8 cellular contexts compared by ENCODE assay signal in genomic region chr14:22852940-22853767, GRCh38. TPM values are rescaled to one million over a fixed set of nuclear protein-coding genes. Genes with fewer than 3 reads are reported as not detected.
DNase-seq lines count a peak whose midpoint lies in the region; ATAC-seq lines count a peak whose summit lies in the region.

No MANE protein-coding gene starts in this region.

- DNase-seq in NCI-H345 treated with DMSO at 0.1 percent for 48 hours (lab: John Stamatoyannopoulos, UW; ENCODE audit: unreplicated experiment) (peak; percentile 38), cerebellum (ENCODE audit: low spot score) (peak; percentile 40), kidney tubule cell (ENCODE audit: low spot score) (peak; percentile 85)
- DNase-seq in activated CD4-positive, alpha-beta T cell treated with anti-CD3 and anti-CD28 coated beads for 24 hours (ENCODE audit: low read depth in 2 of 2): peak; percentile 93 to 97
- peak; percentile 94 for DNase-seq in stimulated activated CD4-positive, alpha-beta T cell treated with anti-CD3 and anti-CD28 coated beads, Interleukin-15, amount 100 ng/mL, for 24 hours

- ATAC-seq in GM18498 (IDR thresholded peaks at IDR 0.05; ENCODE audit: unreplicated experiment) (peak; percentile 71), HG03025 (IDR thresholded peaks at IDR 0.05; ENCODE audit: low FRiP score, unreplicated experiment) (peak; percentile 55), HG03139 (IDR thresholded peaks at IDR 0.05; ENCODE audit: unreplicated experiment) (no peak)

RNA-seq across cellular contexts. Expression of gene MMP14, which starts 16.8 kb away (rescaled TPM):
- 17.6 TPM for total RNA-seq in cerebellum

RNA-seq across cellular contexts. Expression of gene LRP10, which starts 18.4 kb away (rescaled TPM):
- 7.8 TPM for total RNA-seq in cerebellum

RNA-seq across cellular contexts. Expression of gene MRPL52, which starts 23.5 kb away (rescaled TPM):
- total RNA-seq in cerebellum: 25.8 TPM

RNA-seq across cellular contexts. Expression of gene REM2, which starts 29.9 kb away (rescaled TPM):
- 4.0 TPM for total RNA-seq in cerebellum

RNA-seq across cellular contexts. Expression of gene SLC7A7, which starts 37.9 kb away (rescaled TPM):
- total RNA-seq in cerebellum: 2.2 TPM

Comparison
In these comparisons a context has a peak if more than half of its experiments do, and no peak if none do; other contexts are left out.
1. DNase-seq: peak in every context shown above with its lines; median percentile 95 in activated CD4-positive, alpha-beta T cell treated with anti-CD3 and anti-CD28 coated beads for 24 hours; 94 in stimulated activated CD4-positive, alpha-beta T cell treated with anti-CD3 and anti-CD28 coated beads, Interleukin-15, amount 100 ng/mL, for 24 hours; 85 in kidney tubule cell; 40 in cerebellum; 38 in NCI-H345 treated with DMSO at 0.1 percent for 48 hours.